Comparison of ENCODE assay signal across 8 cellular contexts in genomic region chr2:26345554-26346453, GRCh38. TPM values are rescaled to one million over a fixed set of nuclear protein-coding genes. Genes with fewer than 3 reads are reported as not detected.
DNase-seq lines count a peak whose midpoint lies in the region; ATAC-seq and TF ChIP-seq lines count a peak whose summit lies in the region.

Gene SELENOI (plus strand): TSS chr2:26346143. CDS start chr2:26346233, 90 bp downstream.

- no peak for TF ChIP-seq CTCF in kidney epithelial cell (IDR thresholded peaks at IDR 0.05; ENCODE audit: insufficient read depth, low read length, poor library complexity, severe bottlenecking)

- DNase-seq in Ammon's horn (ENCODE audit: low spot score), result peak; percentile 100
- peak; percentile 79 for DNase-seq in GM19238 (ENCODE audit: insufficient read length, low spot score)
- DNase-seq in NCI-H524 (lab: John Stamatoyannopoulos, UW), result peak; percentile 99 to 100
- DNase-seq in activated CD4-positive, alpha-beta T cell treated with anti-CD3 and anti-CD28 coated beads for 36 hours, result peak; percentile 100
- DNase-seq in kidney epithelial cell (ENCODE audit: low read depth), result peak; percentile 92
- peak; percentile 99 for DNase-seq in stimulated activated CD4-positive, alpha-beta T cell treated with anti-CD3 and anti-CD28 coated beads, Interleukin-15, amount 100 ng/mL, for 48 hours (ENCODE audit: low read depth in 2 of 2)

- peaks cover 36% of the 10 kb centered on the region for H3K4me1 Mint-ChIP-seq in activated CD4-positive, alpha-beta T cell treated with anti-CD3 and anti-CD28 coated beads for 36 hours

- H3K36me3 Mint-ChIP-seq in activated CD4-positive, alpha-beta T cell treated with anti-CD3 and anti-CD28 coated beads for 36 hours (ENCODE audit: low read depth), result peaks cover 21% of the 10 kb centered on the region

- H3K4me3 ChIP-seq in kidney epithelial cell (ENCODE audit: low read depth, low read length), result peak within 1 kb of the TSS; percentile 92

- no peaks in the 10 kb centered on the region for H3K36me3 ChIP-seq in kidney epithelial cell (ENCODE audit: control insufficient read depth, insufficient read depth, low read length)

- CTCF ChIA-PET in activated CD4-positive, alpha-beta T cell treated with anti-CD3 and anti-CD28 coated beads for 36 hours (lab: Charles Lee), result interaction anchor here (0.6 to 2.7 kb wide), 11 partner anchors 12 to 1030 kb away, joined by 3 to 16 read pairs (median 3); partner anchors contain the start of gene HADHA

- no peaks in the 10 kb centered on the region for H3K9me3 Mint-ChIP-seq in activated CD4-positive, alpha-beta T cell treated with anti-CD3 and anti-CD28 coated beads for 36 hours (ENCODE audit: low read depth)

- H3K27ac ChIP-seq in cingulate gyrus (ENCODE audit: low read depth, low read length), result peak within 1 kb of the TSS; percentile 73

- peak; percentile 95 for ATAC-seq in HG03442 (IDR thresholded peaks at IDR 0.05; ENCODE audit: unreplicated experiment)
- ATAC-seq in activated CD4-positive, alpha-beta T cell treated with anti-CD3 and anti-CD28 coated beads for 36 hours, result peak; percentile 94

- intact Hi-C loops in activated CD4-positive, alpha-beta T cell treated with anti-CD3 and anti-CD28 coated beads for 36 hours (cut with DNase I, micrococcal nuclease), result loop anchor here (1.0 to 5.0 kb wide), 18 partner anchors 45 to 1011 kb away; partner anchors contain the start of genes HADHA (in 2 of the 2), HADHB (in 2 of the 2), AGBL5 (in 1 of the 2) and ASXL2 (in 1 of the 2)

- POLR2A ChIA-PET in activated CD4-positive, alpha-beta T cell treated with anti-CD3 and anti-CD28 coated beads for 36 hours (lab: Charles Lee), result interaction anchor here (0.5 to 3.1 kb wide), 11 partner anchors 8 to 467 kb away, joined by 3 to 23 read pairs (median 3); partner anchors contain the start of genes HADHA, HADHB and RAB10

- H3K27ac Mint-ChIP-seq in activated CD4-positive, alpha-beta T cell treated with anti-CD3 and anti-CD28 coated beads for 36 hours, result peak within 1 kb of the TSS; percentile 98

- no peaks in the 10 kb centered on the region for H3K27me3 Mint-ChIP-seq in activated CD4-positive, alpha-beta T cell treated with anti-CD3 and anti-CD28 coated beads for 36 hours

- H3K27me3 ChIP-seq in kidney epithelial cell (ENCODE audit: control insufficient read depth, insufficient read depth, low read length), result no peaks in the 10 kb centered on the region

- peak within 1 kb of the TSS; percentile 91 for H3K4me3 Mint-ChIP-seq in activated CD4-positive, alpha-beta T cell treated with anti-CD3 and anti-CD28 coated beads for 36 hours

RNA-seq across cellular contexts. Expression of gene SELENOI, which starts in this region (rescaled TPM):
- 10 to 100 TPM; 26.5 to 42.3 TPM for total RNA-seq in activated CD4-positive, alpha-beta T cell treated with anti-CD3 and anti-CD28 coated beads for 36 hours
- total RNA-seq in kidney epithelial cell, result 21.4 and 28.5 TPM in 2 replicates

Comparison
In these comparisons a context has a peak if more than half of its experiments do, and no peak if none do; other contexts are left out.
1. Peak in every context shown above with its lines: DNase-seq, ATAC-seq, H3K4me3 ChIP-seq and H3K27ac ChIP-seq.